In the genomic region with DNA sequence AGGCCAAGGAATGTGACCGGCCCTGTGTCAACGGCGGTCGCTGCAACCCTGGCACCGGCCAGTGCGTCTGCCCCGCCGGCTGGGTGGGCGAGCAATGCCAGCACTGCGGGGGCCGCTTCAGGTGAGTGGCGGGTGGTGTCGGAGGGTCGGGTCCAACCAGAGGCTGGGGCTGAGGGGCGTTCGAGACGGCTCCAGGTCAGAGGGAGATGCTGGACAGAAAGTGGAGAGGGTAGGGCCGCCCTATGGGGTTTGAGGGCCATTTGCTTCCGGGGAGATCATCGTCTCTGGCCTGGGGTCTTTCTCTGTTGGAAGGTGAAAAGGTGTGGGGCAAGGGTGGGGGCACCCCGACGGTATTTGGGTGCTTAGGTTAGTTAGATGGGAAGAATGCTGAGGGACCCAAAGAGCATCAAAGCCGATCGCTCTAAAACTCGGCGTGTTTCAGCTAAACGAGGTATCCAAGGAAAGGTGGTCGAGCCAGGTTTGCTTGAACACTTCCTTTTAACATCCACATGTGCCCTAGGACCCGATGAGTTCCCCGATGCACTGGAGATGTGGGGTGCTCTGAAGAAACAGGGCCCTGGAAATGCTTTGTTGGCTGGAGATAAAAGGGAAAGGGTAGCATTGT, we compare ENCODE assay signal across 8 cellular contexts. TPM values are rescaled to one million over a fixed set of nuclear protein-coding genes. Genes with fewer than 3 reads are reported as not detected.
DNase-seq lines count a peak whose midpoint lies in the region; ATAC-seq, FAIRE-seq and TF ChIP-seq lines count a peak whose summit lies in the region.

No MANE protein-coding gene starts in this region.

- H3K4me3 ChIP-seq in GM08714 (ENCODE audit: low read length) (peak overlapping the region; percentile 87), keratinocyte (ENCODE audit: control insufficient read depth in 2 of 3, extremely low read depth in 1 of 3, insufficient read depth in 2 of 3, low read depth in 1 of 3, low read length in 3 of 3) (peak overlapping the region; percentile 72 to 88 (median 72))

- H3K9me1 ChIP-seq in keratinocyte (ENCODE audit: control insufficient read depth, extremely low read depth, insufficient read depth, low read length): peaks cover 4% of the 10 kb centered on the region

- H3K9me3 Mint-ChIP-seq in activated naive CD8-positive, alpha-beta T cell (ENCODE audit: low read depth): no peaks in the 10 kb centered on the region
- no peaks in the 10 kb centered on the region for H3K9me3 Mint-ChIP-seq in stimulated activated naive CD8-positive, alpha-beta T cell treated with anti-CD3 and anti-CD28 coated beads, Interleukin-15, amount 100 ng/mL, for 72 hours

- peak overlapping the region; percentile 64 for H3K27ac Mint-ChIP-seq in activated naive CD8-positive, alpha-beta T cell
- peak overlapping the region; percentile 75 to 93 for H3K27ac Mint-ChIP-seq in stimulated activated naive CD8-positive, alpha-beta T cell treated with anti-CD3 and anti-CD28 coated beads, Interleukin-15, amount 100 ng/mL, for 72 hours

- ATAC-seq in HG02943 (IDR thresholded peaks at IDR 0.05; ENCODE audit: low read depth, unreplicated experiment): peak; percentile 24
- no peak for ATAC-seq in stimulated activated naive CD8-positive, alpha-beta T cell treated with anti-CD3 and anti-CD28 coated beads, Interleukin-15, amount 100 ng/mL, for 72 hours
- no peak for ATAC-seq in GM19452 (IDR thresholded peaks at IDR 0.05; ENCODE audit: unreplicated experiment)
- ATAC-seq in HG02840 (IDR thresholded peaks at IDR 0.05; ENCODE audit: low FRiP score, unreplicated experiment): no peak
- no peak for ATAC-seq in esophagus mucosa

- FAIRE-seq in keratinocyte (lab: Jason Lieb, UNC): no peak

- H3K9me3 ChIP-seq in keratinocyte (ENCODE audit: control insufficient read depth, low read depth, low read length): no peaks in the 10 kb centered on the region

- no peak for TF ChIP-seq CTCF in keratinocyte (optimal IDR thresholded peaks at IDR 0.05 in 1 of 3, IDR thresholded peaks at IDR 0.05 in 1 of 3, conservative IDR thresholded peaks at IDR 0.05 in 1 of 3; ENCODE audit: extremely low read depth in 1 of 3, insufficient read depth in 2 of 3, low read length in 3 of 3)

- H3K36me3 Mint-ChIP-seq in activated naive CD8-positive, alpha-beta T cell: peaks cover 3% of the 10 kb centered on the region

- peak overlapping the region; percentile 54 for H2AFZ ChIP-seq in keratinocyte (ENCODE audit: control insufficient read depth, low read length)

- peaks cover 11% of the 10 kb centered on the region for H3K4me1 ChIP-seq in keratinocyte (ENCODE audit: control insufficient read depth, extremely low read depth, insufficient read depth, low read length)

- H3K27me3 Mint-ChIP-seq in activated naive CD8-positive, alpha-beta T cell: peaks cover 1% of the 10 kb centered on the region
- H3K27me3 Mint-ChIP-seq in stimulated activated naive CD8-positive, alpha-beta T cell treated with anti-CD3 and anti-CD28 coated beads, Interleukin-15, amount 100 ng/mL, for 72 hours: peaks cover 3% of the 10 kb centered on the region

- peaks cover 44% of the 10 kb centered on the region for H3K79me2 ChIP-seq in keratinocyte (ENCODE audit: control insufficient read depth, insufficient read depth, low read length)

- peak overlapping the region; percentile 88 for H3K4me2 ChIP-seq in keratinocyte (ENCODE audit: control insufficient read depth, extremely low read depth, insufficient read depth, low read depth, low read length)

- peak overlapping the region; percentile 34 for H3K27ac ChIP-seq in keratinocyte (ENCODE audit: control insufficient read depth, insufficient read depth, low read length)

- peak overlapping the region; percentile 95 for H3K4me3 Mint-ChIP-seq in activated naive CD8-positive, alpha-beta T cell
- H3K4me3 Mint-ChIP-seq in stimulated activated naive CD8-positive, alpha-beta T cell treated with anti-CD3 and anti-CD28 coated beads, Interleukin-15, amount 100 ng/mL, for 72 hours: peak overlapping the region; percentile 93 to 95

- H3K9ac ChIP-seq in keratinocyte (ENCODE audit: control insufficient read depth, extremely low read depth, insufficient read depth, low read length): peak overlapping the region; percentile 84

- H3K27me3 ChIP-seq in keratinocyte (ENCODE audit: control insufficient read depth, extremely low read depth, insufficient read depth, low read length): no peaks in the 10 kb centered on the region

- H3K4me1 Mint-ChIP-seq in activated naive CD8-positive, alpha-beta T cell (ENCODE audit: low read depth): peaks cover 34% of the 10 kb centered on the region
- H3K4me1 Mint-ChIP-seq in stimulated activated naive CD8-positive, alpha-beta T cell treated with anti-CD3 and anti-CD28 coated beads, Interleukin-15, amount 100 ng/mL, for 72 hours: peaks cover 30% of the 10 kb centered on the region

- dilution Hi-C loops in keratinocyte (cut with MboI; ENCODE audit: extremely low pct_ligation_motif_present, low sequenced_read_pairs): no loop called here

- no peak for DNase-seq in keratinocyte (ENCODE audit: low read depth, low spot score)
- no peak for DNase-seq in stimulated activated naive CD8-positive, alpha-beta T cell treated with anti-CD3 and anti-CD28 coated beads, Interleukin-15, amount 100 ng/mL, for 72 hours

- peaks cover 0 to 5% of the 10 kb centered on the region in 2 experiments for H3K36me3 ChIP-seq in keratinocyte (ENCODE audit: control insufficient read depth in 2 of 2, extremely low read depth in 1 of 2, insufficient read depth in 2 of 2, low read length in 2 of 2)

- H4K20me1 ChIP-seq in keratinocyte (ENCODE audit: control insufficient read depth, extremely low read depth, insufficient read depth, low read length): no peaks in the 10 kb centered on the region

RNA-seq across cellular contexts. Expression of gene ATRN, which starts 0.7 kb away (rescaled TPM):
- polyA plus RNA-seq in keratinocyte: 46.9 to 61.1 TPM (median 49.9 TPM) in 3 replicates
- 10.8 TPM for polyA plus RNA-seq in keratinocyte (2011; ENCODE audit: low read depth)
- polyA plus RNA-seq in keratinocyte (2011; cell fraction: cytosol; rRNA removed): 13.6 and 20.8 TPM in 2 replicates
- 83.1 and 92.8 TPM in 2 replicates for polyA plus RNA-seq in keratinocyte (2011; cell fraction: nucleus; rRNA removed)
- polyA plus RNA-seq in keratinocyte (2012; ENCODE audit: low replicate concordance): 19.9 and 32.1 TPM in 2 replicates
- 64.3 to 134 TPM (median 123 TPM) in 3 replicates for polyA minus RNA-seq in keratinocyte
- 34.5 TPM for polyA minus RNA-seq in keratinocyte (2011; cell fraction: cytosol; rRNA and poly(A)+ RNA removed)
- 131 and 243 TPM in 2 replicates for polyA minus RNA-seq in keratinocyte (2011; cell fraction: nucleus; rRNA and poly(A)+ RNA removed)
- total RNA-seq in esophagus mucosa: 14.7 TPM
